In genomic region chr11:59625703-59626102, GRCh38 we compare ENCODE assay signal across 34 cellular contexts.
"Had no signal": no experiment of that assay in that cellular context is flagged by ENCODE, and none has a peak within 500 bp of the region (broad histone marks: within the 10 kb centered on the region; RNA-seq: fewer than 3 reads in every experiment).

No MANE protein-coding gene starts in this region.

- H3K27ac ChIP-seq: ascending aorta, breast epithelium, cardiac muscle cell, coronary artery, dorsolateral prefrontal cortex, WERI-Rb-1 had no signal

- H3K27me3 ChIP-seq: ascending aorta, breast epithelium, cardiac muscle cell, dorsolateral prefrontal cortex had no signal

- H3K9me3 ChIP-seq: ascending aorta, breast epithelium had no signal

- H3K4me3 ChIP-seq: ascending aorta, breast epithelium, cardiac muscle cell, coronary artery, dorsolateral prefrontal cortex had no signal

- H3K27ac Mint-ChIP-seq: activated CD4-positive, alpha-beta memory T cell treated with anti-CD3 and anti-CD28 coated beads for 36 hours; activated CD4-positive, alpha-beta T cell treated with anti-CD3 and anti-CD28 coated beads for 36 hours; activated CD4-positive, alpha-beta T cell treated with anti-CD3 and anti-CD28 coated beads, Interleukin-2, amount 10 ng/mL, durations not matched to agents 24 days and 14 days; activated CD8-positive, alpha-beta memory T cell treated with anti-CD3 and anti-CD28 coated beads, Interleukin-2, amount 10 ng/mL, durations not matched to agents 7 days and 5 days; activated CD8-positive, alpha-beta T cell treated with anti-CD3 and anti-CD28 coated beads, Interleukin-2, amount 10 ng/mL, durations not matched to agents 7 days and 5 days; activated naive CD4-positive, alpha-beta T cell treated with anti-CD3 and anti-CD28 coated beads, Interleukin-2, amount 10 ng/mL, durations not matched to agents 7 days and 5 days; activated naive CD4-positive, alpha-beta T cell treated with anti-CD3 and anti-CD28 coated beads, Interleukin-2, amount 50 U/mL, for 72 hours; activated naive CD8-positive, alpha-beta T cell treated with anti-CD3 and anti-CD28 coated beads, Interleukin-2, amount 10 ng/mL, durations not matched to agents 7 days and 5 days; activated T-cell treated with anti-CD3 and anti-CD28 coated beads, Interleukin-2, amount 50 U/mL, for 72 hours; brain; dendritic cell treated with granulocyte-macrophage colony-stimulating factor and Interleukin-4, amounts not matched to agents 40 ng/mL and 50 ng/mL, for 4 days; endodermal cell; T-helper 17 cell; T-helper 2 cell treated with Interferon-gamma antibody and Interleukin-4, amounts not matched to agents 5 μg/mL and 100 μg/mL, for 36 hours had no signal

- H3K27me3 Mint-ChIP-seq: activated CD4-positive, alpha-beta memory T cell treated with anti-CD3 and anti-CD28 coated beads for 36 hours; activated CD4-positive, alpha-beta T cell treated with anti-CD3 and anti-CD28 coated beads for 36 hours; activated CD4-positive, alpha-beta T cell treated with anti-CD3 and anti-CD28 coated beads, Interleukin-2, amount 10 ng/mL, durations not matched to agents 24 days and 14 days; activated CD8-positive, alpha-beta memory T cell treated with anti-CD3 and anti-CD28 coated beads, Interleukin-2, amount 10 ng/mL, durations not matched to agents 7 days and 5 days; activated naive CD4-positive, alpha-beta T cell treated with anti-CD3 and anti-CD28 coated beads, Interleukin-2, amount 10 ng/mL, durations not matched to agents 7 days and 5 days; activated naive CD8-positive, alpha-beta T cell treated with anti-CD3 and anti-CD28 coated beads, Interleukin-2, amount 10 ng/mL, durations not matched to agents 7 days and 5 days; brain; dendritic cell treated with granulocyte-macrophage colony-stimulating factor and Interleukin-4, amounts not matched to agents 40 ng/mL and 50 ng/mL, for 4 days; T-helper 17 cell had no signal

- H3K36me3 ChIP-seq: breast epithelium, cardiac muscle cell, WERI-Rb-1 had no signal

- DNase-seq: activated CD4-positive, alpha-beta memory T cell treated with anti-CD3 and anti-CD28 coated beads for 36 hours; activated CD4-positive, alpha-beta T cell treated with anti-CD3 and anti-CD28 coated beads for 36 hours; activated CD4-positive, alpha-beta T cell treated with anti-CD3 and anti-CD28 coated beads, Interleukin-2, amount 10 ng/mL, durations not matched to agents 24 days and 14 days; activated CD4-positive, CD25-positive, alpha-beta regulatory T cell; activated CD4-positive, CD25-positive, alpha-beta regulatory T cell treated with anti-CD3 and anti-CD28 coated beads, Interleukin-2, amount 50 U/mL, for 72 hours; activated CD8-positive, alpha-beta memory T cell treated with anti-CD3 and anti-CD28 coated beads, Interleukin-2, amount 10 ng/mL, durations not matched to agents 7 days and 5 days; activated CD8-positive, alpha-beta memory T cell treated with anti-CD3 and anti-CD28 coated beads, Interleukin-2, amount 50 U/mL, for 4 hours; activated CD8-positive, alpha-beta T cell treated with anti-CD3 and anti-CD28 coated beads, Interleukin-2, amount 10 ng/mL, durations not matched to agents 7 days and 5 days; activated gamma-delta T cell; activated naive CD4-positive, alpha-beta T cell; activated naive CD4-positive, alpha-beta T cell treated with anti-CD3 and anti-CD28 coated beads, Interleukin-2, amount 10 ng/mL, durations not matched to agents 7 days and 5 days; activated naive CD8-positive, alpha-beta T cell treated with anti-CD3 and anti-CD28 coated beads, Interleukin-2, amount 10 ng/mL, durations not matched to agents 7 days and 5 days; activated T-cell treated with anti-CD3 and anti-CD28 coated beads, Interleukin-2, amount 50 U/mL, for 1 hour; activated T-cell treated with anti-CD3 and anti-CD28 coated beads, Interleukin-2, amount 50 U/mL, for 72 hours; central memory CD4-positive, alpha-beta T cell; cerebellar nuclear complex; dorsolateral prefrontal cortex; effector memory CD4-positive, alpha-beta T cell; endodermal cell; foreskin fibroblast; head of caudate nucleus; T-helper 1 cell; T-helper 17 cell; T1000; WERI-Rb-1 had no signal

- H3K4me1 ChIP-seq: ascending aorta, breast epithelium had no signal

- H3K36me3 Mint-ChIP-seq: brain had no signal

- H3K4me1 Mint-ChIP-seq: activated CD4-positive, alpha-beta T cell treated with anti-CD3 and anti-CD28 coated beads for 36 hours; activated CD4-positive, alpha-beta T cell treated with anti-CD3 and anti-CD28 coated beads, Interleukin-2, amount 10 ng/mL, durations not matched to agents 24 days and 14 days; activated naive CD4-positive, alpha-beta T cell treated with anti-CD3 and anti-CD28 coated beads, Interleukin-2, amount 10 ng/mL, durations not matched to agents 7 days and 5 days; activated naive CD8-positive, alpha-beta T cell treated with anti-CD3 and anti-CD28 coated beads, Interleukin-2, amount 10 ng/mL, durations not matched to agents 7 days and 5 days; brain; endodermal cell had no signal

- ATAC-seq: activated CD4-positive, alpha-beta T cell treated with anti-CD3 and anti-CD28 coated beads for 36 hours; activated CD8-positive, alpha-beta memory T cell treated with anti-CD3 and anti-CD28 coated beads, Interleukin-2, amount 10 ng/mL, durations not matched to agents 7 days and 5 days; activated CD8-positive, alpha-beta T cell treated with anti-CD3 and anti-CD28 coated beads, Interleukin-2, amount 10 ng/mL, durations not matched to agents 7 days and 5 days; activated naive CD4-positive, alpha-beta T cell treated with anti-CD3 and anti-CD28 coated beads, Interleukin-2, amount 50 U/mL, for 72 hours; activated T-cell treated with anti-CD3 and anti-CD28 coated beads, Interleukin-2, amount 50 U/mL, for 72 hours; esophagus mucosa; T-helper 17 cell had no signal

- H3K4me3 Mint-ChIP-seq: activated CD4-positive, alpha-beta memory T cell treated with anti-CD3 and anti-CD28 coated beads for 36 hours; activated CD4-positive, alpha-beta T cell treated with anti-CD3 and anti-CD28 coated beads for 36 hours; activated CD4-positive, alpha-beta T cell treated with anti-CD3 and anti-CD28 coated beads, Interleukin-2, amount 10 ng/mL, durations not matched to agents 24 days and 14 days; activated CD8-positive, alpha-beta memory T cell treated with anti-CD3 and anti-CD28 coated beads, Interleukin-2, amount 10 ng/mL, durations not matched to agents 7 days and 5 days; activated CD8-positive, alpha-beta T cell treated with anti-CD3 and anti-CD28 coated beads, Interleukin-2, amount 10 ng/mL, durations not matched to agents 7 days and 5 days; activated naive CD4-positive, alpha-beta T cell treated with anti-CD3 and anti-CD28 coated beads, Interleukin-2, amount 10 ng/mL, durations not matched to agents 7 days and 5 days; activated naive CD8-positive, alpha-beta T cell treated with anti-CD3 and anti-CD28 coated beads, Interleukin-2, amount 10 ng/mL, durations not matched to agents 7 days and 5 days; activated T-cell treated with anti-CD3 and anti-CD28 coated beads, Interleukin-2, amount 50 U/mL, for 72 hours; brain; dendritic cell treated with granulocyte-macrophage colony-stimulating factor and Interleukin-4, amounts not matched to agents 40 ng/mL and 50 ng/mL, for 4 days; endodermal cell; T-helper 17 cell; T-helper 2 cell treated with Interferon-gamma antibody and Interleukin-4, amounts not matched to agents 5 μg/mL and 100 μg/mL, for 36 hours had no signal

- H3K9me3 Mint-ChIP-seq: activated CD4-positive, alpha-beta memory T cell treated with anti-CD3 and anti-CD28 coated beads for 36 hours; activated CD4-positive, alpha-beta T cell treated with anti-CD3 and anti-CD28 coated beads, Interleukin-2, amount 10 ng/mL, durations not matched to agents 24 days and 14 days; activated naive CD4-positive, alpha-beta T cell treated with anti-CD3 and anti-CD28 coated beads, Interleukin-2, amount 10 ng/mL, durations not matched to agents 7 days and 5 days; activated naive CD4-positive, alpha-beta T cell treated with anti-CD3 and anti-CD28 coated beads, Interleukin-2, amount 50 U/mL, for 72 hours; activated naive CD8-positive, alpha-beta T cell treated with anti-CD3 and anti-CD28 coated beads, Interleukin-2, amount 10 ng/mL, durations not matched to agents 7 days and 5 days; activated T-cell treated with anti-CD3 and anti-CD28 coated beads, Interleukin-2, amount 50 U/mL, for 72 hours; brain; dendritic cell treated with granulocyte-macrophage colony-stimulating factor and Interleukin-4, amounts not matched to agents 40 ng/mL and 50 ng/mL, for 4 days; endodermal cell; T-helper 2 cell treated with Interferon-gamma antibody and Interleukin-4, amounts not matched to agents 5 μg/mL and 100 μg/mL, for 36 hours had no signal
